In the genomic region with DNA sequence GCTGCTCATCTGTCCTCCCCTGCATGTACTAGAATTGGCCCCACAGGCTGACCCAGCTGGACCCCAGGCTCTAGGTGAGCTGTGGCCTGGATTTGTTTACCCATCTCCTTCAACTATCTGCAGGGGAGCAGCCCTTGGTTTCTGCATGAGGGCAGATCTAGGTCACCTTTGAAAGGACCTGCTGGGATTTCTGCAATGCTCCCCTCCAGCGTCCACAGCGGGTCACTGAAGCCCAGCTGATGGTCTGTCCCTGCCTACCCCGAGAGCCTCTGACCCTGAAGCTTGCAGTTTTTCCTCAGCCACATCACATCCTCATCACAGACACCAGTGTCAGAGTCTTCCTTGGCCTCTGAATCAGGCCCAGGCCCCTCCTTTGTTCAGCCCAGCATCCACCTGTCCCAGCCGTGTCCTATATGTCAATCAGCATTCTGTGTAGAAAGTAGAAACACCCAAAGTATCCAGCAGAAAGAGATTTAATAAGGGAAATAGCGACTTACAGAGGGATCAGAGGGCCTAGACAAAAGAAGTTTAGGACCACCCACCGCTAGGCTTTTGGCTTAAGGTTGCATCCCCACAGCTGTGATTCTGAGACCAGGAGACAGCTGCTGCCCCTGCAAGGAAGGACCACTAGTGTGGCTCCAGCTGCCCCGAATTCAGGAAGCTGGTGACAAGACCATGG, we compare ENCODE assay signal across 2 cellular contexts.
TF ChIP-seq lines count a peak whose summit lies in the region.

No MANE protein-coding gene starts in this region.

TF ChIP-seq in SK-N-SH, 30 proteins besides CTCF, POLR2A, EP300 and RAD21 (continued from another document):
- TF ChIP-seq, protein P1, sequence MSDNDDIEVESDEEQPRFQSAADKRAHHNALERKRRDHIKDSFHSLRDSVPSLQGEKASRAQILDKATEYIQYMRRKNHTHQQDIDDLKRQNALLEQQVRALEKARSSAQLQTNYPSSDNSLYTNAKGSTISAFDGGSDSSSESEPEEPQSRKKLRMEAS (IDR thresholded peaks at IDR 0.05; ENCODE audit: low read depth), result no peak
- no peak for TF ChIP-seq MXI1 (IDR thresholded peaks at IDR 0.05; ENCODE audit: low read depth, low read length)
- no peak for TF ChIP-seq YY1 (IDR thresholded peaks at IDR 0.05; ENCODE audit: low read depth)
- TF ChIP-seq FOXM1 (IDR thresholded peaks at IDR 0.05; ENCODE audit: low read depth), result no peak
- TF ChIP-seq USF2 (IDR thresholded peaks at IDR 0.05; ENCODE audit: borderline replicate concordance, low read depth, low read length), result no peak
- no peak for TF ChIP-seq ELF1 (IDR thresholded peaks at IDR 0.05)
- TF ChIP-seq PBX3 (IDR thresholded peaks at IDR 0.05), result no peak
- TF ChIP-seq TEAD4 (IDR thresholded peaks at IDR 0.05; ENCODE audit: borderline replicate concordance, insufficient read depth), result no peak
- no peak for TF ChIP-seq RCOR1 (IDR thresholded peaks at IDR 0.05; ENCODE audit: low read length)
- TF ChIP-seq GABPA (IDR thresholded peaks at IDR 0.05; ENCODE audit: low read depth), result no peak
- no peak for TF ChIP-seq IRF3 (IDR thresholded peaks at IDR 0.05; ENCODE audit: low read depth, low read length)
- TF ChIP-seq GATA2 (CRISPR knock-in tag; IDR thresholded peaks at IDR 0.05), result no peak
- TF ChIP-seq NFIC (IDR thresholded peaks at IDR 0.05; ENCODE audit: borderline replicate concordance), result no peak
- no peak for TF ChIP-seq NRF1 (IDR thresholded peaks at IDR 0.05; ENCODE audit: low read depth, low read length)
- TF ChIP-seq REST (IDR thresholded peaks at IDR 0.05; ENCODE audit: low read depth, low read length), result no peak
- no peak for TF ChIP-seq POLR2AphosphoS5 (IDR thresholded peaks at IDR 0.05; ENCODE audit: low read depth, low read length)
- no peak for TF ChIP-seq SIN3A (IDR thresholded peaks at IDR 0.05; ENCODE audit: borderline replicate concordance, low read depth, low read length)

TF ChIP-seq in WTC11, 78 proteins besides CTCF, POLR2A, EP300 and RAD21:
- no peak for TF ChIP-seq ARID4B (CRISPR knock-in tag; IDR thresholded peaks at IDR 0.05; ENCODE audit: borderline replicate concordance)
- TF ChIP-seq MYBL2 (CRISPR knock-in tag; IDR thresholded peaks at IDR 0.05), result no peak
- TF ChIP-seq SP1 (CRISPR knock-in tag; conservative IDR thresholded peaks at IDR 0.05), result no peak
- TF ChIP-seq ZNF423 (CRISPR knock-in tag; IDR thresholded peaks at IDR 0.05), result peak; percentile 97
- no peak for TF ChIP-seq ESRRA (CRISPR knock-in tag; IDR thresholded peaks at IDR 0.05; ENCODE audit: borderline replicate concordance)
- no peak for TF ChIP-seq RELA (CRISPR knock-in tag; IDR thresholded peaks at IDR 0.05; ENCODE audit: borderline replicate concordance)
- no peak for TF ChIP-seq E2F1 (CRISPR knock-in tag; IDR thresholded peaks at IDR 0.05)
